In genomic region chr9:89951671-89952070, GRCh38 we compare ENCODE assay signal across 2 cellular contexts.
TF ChIP-seq lines count a peak whose summit lies in the region.

No MANE protein-coding gene starts in this region.

TF ChIP-seq in IMR-90, 13 proteins besides CTCF, POLR2A, EP300 and RAD21:
- TF ChIP-seq RFX5 (IDR thresholded peaks at IDR 0.05; ENCODE audit: low read depth, low read length) = no peak
- no peak for TF ChIP-seq MAFK (IDR thresholded peaks at IDR 0.05; ENCODE audit: low read depth, low read length)
- TF ChIP-seq RCOR1 (IDR thresholded peaks at IDR 0.05; ENCODE audit: insufficient replicate concordance, low read length) = no peak
- TF ChIP-seq CHD1 (IDR thresholded peaks at IDR 0.05; ENCODE audit: low read depth, low read length) = no peak
- no peak for TF ChIP-seq BHLHE40 (IDR thresholded peaks at IDR 0.05; ENCODE audit: low read depth, low read length)
- TF ChIP-seq FOS (IDR thresholded peaks at IDR 0.05; ENCODE audit: low read depth, low read length) = no peak
- TF ChIP-seq MXI1 (IDR thresholded peaks at IDR 0.05; ENCODE audit: borderline replicate concordance, low read depth, low read length) = no peak
- TF ChIP-seq NFE2L2 (IDR thresholded peaks at IDR 0.05; ENCODE audit: low read depth, low read length) = no peak
- TF ChIP-seq CEBPB (IDR thresholded peaks at IDR 0.05; ENCODE audit: low read depth, low read length) = no peak
- TF ChIP-seq USF2 (IDR thresholded peaks at IDR 0.05; ENCODE audit: low read depth, low read length) = no peak
- no peak for TF ChIP-seq MAZ (IDR thresholded peaks at IDR 0.05; ENCODE audit: borderline replicate concordance, low read depth, low read length)
- no peak for TF ChIP-seq SMC3 (IDR thresholded peaks at IDR 0.05; ENCODE audit: low read depth, low read length)
- no peak for TF ChIP-seq ELK1 (IDR thresholded peaks at IDR 0.05; ENCODE audit: borderline replicate concordance, low read depth, low read length)

TF ChIP-seq in SK-N-SH, 30 proteins besides CTCF, POLR2A, EP300 and RAD21:
- no peak for TF ChIP-seq REST (IDR thresholded peaks at IDR 0.05; ENCODE audit: low read depth, low read length)
- no peak for TF ChIP-seq TEAD4 (IDR thresholded peaks at IDR 0.05; ENCODE audit: borderline replicate concordance, insufficient read depth)
- no peak for TF ChIP-seq PBX3 (IDR thresholded peaks at IDR 0.05)
- TF ChIP-seq SIN3A (IDR thresholded peaks at IDR 0.05; ENCODE audit: borderline replicate concordance, low read depth, low read length) = no peak
- no peak for TF ChIP-seq MXI1 (IDR thresholded peaks at IDR 0.05; ENCODE audit: low read depth, low read length)
- TF ChIP-seq NFIC (IDR thresholded peaks at IDR 0.05; ENCODE audit: borderline replicate concordance) = no peak
- no peak for TF ChIP-seq FOXJ3 (CRISPR knock-in tag; IDR thresholded peaks at IDR 0.05)
- TF ChIP-seq MAX (IDR thresholded peaks at IDR 0.05; ENCODE audit: low read depth) = no peak
